In genomic region chr2:121653035-121653434, GRCh38 we compare ENCODE assay signal across 25 cellular contexts. TPM values are rescaled to one million over a fixed set of nuclear protein-coding genes. Genes with fewer than 3 reads are reported as not detected.
DNase-seq lines count a peak whose midpoint lies in the region; ATAC-seq lines count a peak whose summit lies in the region.
"Had no signal": no experiment of that assay in that cellular context is flagged by ENCODE, and none has a peak within 500 bp of the region (broad histone marks: within the 10 kb centered on the region; RNA-seq: fewer than 3 reads in every experiment).

No MANE protein-coding gene starts in this region.

- no peaks in the 10 kb centered on the region for H3K9me3 ChIP-seq in naive thymus-derived CD4-positive, alpha-beta T cell (ENCODE audit: control insufficient read depth in 2 of 3, low read length in 3 of 3)
- H3K9me3 ChIP-seq: A549, Caco-2 had no signal

- POLR2A ChIA-PET in naive thymus-derived CD4-positive, alpha-beta T cell (lab: Charles Lee) = no interaction called here

- peaks cover 52% of the 10 kb centered on the region for H3K4me1 Mint-ChIP-seq in activated naive CD8-positive, alpha-beta T cell (ENCODE audit: low read depth)
- H3K4me1 Mint-ChIP-seq in activated naive CD8-positive, alpha-beta T cell treated with anti-CD3 and anti-CD28 coated beads, Interleukin-2, amount 50 U/mL, for 24 hours = peaks cover 42% of the 10 kb centered on the region
- H3K4me1 Mint-ChIP-seq in activated T-helper 17 cell treated with anti-CD3 and anti-CD28 coated beads, Interleukin-2, amount 50 U/mL, for 72 hours = peaks cover 25% of the 10 kb centered on the region
- peaks cover 36 to 71% (median 60%) of the 10 kb centered on the region in 7 donors for H3K4me1 Mint-ChIP-seq in naive thymus-derived CD4-positive, alpha-beta T cell

- no peaks in the 10 kb centered on the region for H3K9me3 Mint-ChIP-seq in activated naive CD8-positive, alpha-beta T cell (ENCODE audit: low read depth)
- no peaks in the 10 kb centered on the region for H3K9me3 Mint-ChIP-seq in activated naive CD8-positive, alpha-beta T cell treated with anti-CD3 and anti-CD28 coated beads, Interleukin-2, amount 50 U/mL, for 24 hours
- no peaks in the 10 kb centered on the region for H3K9me3 Mint-ChIP-seq in activated T-helper 17 cell treated with anti-CD3 and anti-CD28 coated beads, Interleukin-2, amount 50 U/mL, for 72 hours
- H3K9me3 Mint-ChIP-seq in naive thymus-derived CD4-positive, alpha-beta T cell = peaks cover 0 to 8% (median 0%) of the 10 kb centered on the region in 11 donors
- H3K9me3 Mint-ChIP-seq: CD14-positive monocyte, H9, HFFc6 had no signal

- H3K4me3 ChIP-seq in naive thymus-derived CD4-positive, alpha-beta T cell (ENCODE audit: low read length) = no peak overlapping the region
- H3K4me3 ChIP-seq: A549, GM23248, SK-N-MC had no signal

- peaks cover 2% of the 10 kb centered on the region for H3K36me3 Mint-ChIP-seq in activated naive CD8-positive, alpha-beta T cell
- peaks cover 22% of the 10 kb centered on the region for H3K36me3 Mint-ChIP-seq in activated naive CD8-positive, alpha-beta T cell treated with anti-CD3 and anti-CD28 coated beads, Interleukin-2, amount 50 U/mL, for 24 hours (ENCODE audit: low read depth)
- H3K36me3 Mint-ChIP-seq in activated T-helper 17 cell treated with anti-CD3 and anti-CD28 coated beads, Interleukin-2, amount 50 U/mL, for 72 hours (ENCODE audit: low read depth) = peaks cover 40% of the 10 kb centered on the region
- H3K36me3 Mint-ChIP-seq in naive thymus-derived CD4-positive, alpha-beta T cell = peaks cover 3 to 25% (median 10%) of the 10 kb centered on the region in 5 donors

- intact Hi-C loops in naive thymus-derived CD4-positive, alpha-beta T cell (cut with micrococcal nuclease) = no loop called here

- H3K27ac Mint-ChIP-seq in activated naive CD8-positive, alpha-beta T cell = peak overlapping the region; percentile 13
- no peak overlapping the region for H3K27ac Mint-ChIP-seq in activated naive CD8-positive, alpha-beta T cell treated with anti-CD3 and anti-CD28 coated beads, Interleukin-2, amount 50 U/mL, for 24 hours
- peak overlapping the region; percentile 69 for H3K27ac Mint-ChIP-seq in activated T-helper 17 cell treated with anti-CD3 and anti-CD28 coated beads, Interleukin-2, amount 50 U/mL, for 72 hours
- H3K27ac Mint-ChIP-seq in naive thymus-derived CD4-positive, alpha-beta T cell = peak overlapping the region in 6 of 9 donors; percentile 1 to 79 (median 34)
- H3K27ac Mint-ChIP-seq: HFFc6 had no signal

- no peak for DNase-seq in activated naive CD8-positive, alpha-beta T cell treated with anti-CD3 and anti-CD28 coated beads, Interleukin-2, amount 50 U/mL, for 24 hours
- no peak for DNase-seq in naive thymus-derived CD4-positive, alpha-beta T cell
- DNase-seq in amygdala (lab: John Stamatoyannopoulos, UW) (no peak), hepatic stellate cell (ENCODE audit: low spot score) (no peak), T-helper 2 cell (no peak)
- DNase-seq: Caco-2, DMS 273 treated with DMSO at 0.1 percent for 48 hours, GM23248, H9, HFFc6, MM.1S, NCI-H1048, NCI-H1417 treated with DMSO at 0.1 percent for 48 hours, NCI-H187, NCI-H2227 treated with DMSO at 0.1 percent for 48 hours, NCI-H510A, NCI-H748 treated with DMSO at 0.1 percent for 48 hours, SHP77 treated with DMSO at 0.1 percent for 48 hours had no signal

- no peak for ATAC-seq in activated naive CD8-positive, alpha-beta T cell treated with anti-CD3 and anti-CD28 coated beads, Interleukin-2, amount 50 U/mL, for 24 hours
- no peak for ATAC-seq in activated T-helper 17 cell treated with anti-CD3 and anti-CD28 coated beads, Interleukin-2, amount 50 U/mL, for 72 hours (replicated peaks)
- ATAC-seq in naive thymus-derived CD4-positive, alpha-beta T cell = no peak
- ATAC-seq: A549 had no signal

- H3K36me3 ChIP-seq in naive thymus-derived CD4-positive, alpha-beta T cell (ENCODE audit: control insufficient read depth in 2 of 3, insufficient read depth in 3 of 3, low read length in 3 of 3) = peaks cover 0 to 5% (median 0%) of the 10 kb centered on the region in 3 experiments

- CTCF ChIA-PET in naive thymus-derived CD4-positive, alpha-beta T cell (lab: Charles Lee) = no interaction called here

- no peak overlapping the region for H3K27ac ChIP-seq in naive thymus-derived CD4-positive, alpha-beta T cell (ENCODE audit: low read depth, low read length)
- H3K27ac ChIP-seq: A549, GM23248, RWPE1, SK-N-MC had no signal

- H3K27me3 Mint-ChIP-seq in activated naive CD8-positive, alpha-beta T cell = no peaks in the 10 kb centered on the region
- H3K27me3 Mint-ChIP-seq in activated naive CD8-positive, alpha-beta T cell treated with anti-CD3 and anti-CD28 coated beads, Interleukin-2, amount 50 U/mL, for 24 hours = no peaks in the 10 kb centered on the region
- no peaks in the 10 kb centered on the region for H3K27me3 Mint-ChIP-seq in activated T-helper 17 cell treated with anti-CD3 and anti-CD28 coated beads, Interleukin-2, amount 50 U/mL, for 72 hours
- peaks cover 0 to 2% (median 0%) of the 10 kb centered on the region in 5 donors for H3K27me3 Mint-ChIP-seq in naive thymus-derived CD4-positive, alpha-beta T cell
- H3K27me3 Mint-ChIP-seq: B cell had no signal

- H3K4me1 ChIP-seq in naive thymus-derived CD4-positive, alpha-beta T cell (ENCODE audit: control insufficient read depth in 2 of 2, insufficient read depth in 2 of 2, low read length in 2 of 2) = peaks cover 6 to 11% of the 10 kb centered on the region in 2 donors

- no peaks in the 10 kb centered on the region for H3K27me3 ChIP-seq in naive thymus-derived CD4-positive, alpha-beta T cell (ENCODE audit: control insufficient read depth in 2 of 2, insufficient read depth in 2 of 2, low read length in 2 of 2)

- no peak overlapping the region for H3K4me3 Mint-ChIP-seq in activated naive CD8-positive, alpha-beta T cell
- H3K4me3 Mint-ChIP-seq in activated naive CD8-positive, alpha-beta T cell treated with anti-CD3 and anti-CD28 coated beads, Interleukin-2, amount 50 U/mL, for 24 hours = no peak overlapping the region
- H3K4me3 Mint-ChIP-seq in activated T-helper 17 cell treated with anti-CD3 and anti-CD28 coated beads, Interleukin-2, amount 50 U/mL, for 72 hours = no peak overlapping the region
- H3K4me3 Mint-ChIP-seq in naive thymus-derived CD4-positive, alpha-beta T cell = no peak overlapping the region
- H3K4me3 Mint-ChIP-seq: B cell, CD14-positive monocyte, H9, HFFc6 had no signal

RNA-seq across cellular contexts. Expression of gene CLASP1, which starts 3.8 kb away (rescaled TPM):
- total RNA-seq in activated T-helper 17 cell treated with anti-CD3 and anti-CD28 coated beads, Interleukin-2, amount 50 U/mL, for 72 hours = 100 to 1,000 TPM in 1 of 2 donors, 10 to 100 TPM in 1; 86.7 to 138 TPM
- 10 to 100 TPM; 58.8 to 76.3 (median 62.7) TPM for total RNA-seq in naive thymus-derived CD4-positive, alpha-beta T cell
- 10 to 100 TPM; 13.8 to 16.1 TPM for polyA plus RNA-seq in naive thymus-derived CD4-positive, alpha-beta T cell
